Comparison of ENCODE assay signal across 11 cellular contexts in genomic region chr3:184765730-184766074, GRCh38. TPM values are rescaled to one million over a fixed set of nuclear protein-coding genes. Genes with fewer than 3 reads are reported as not detected.
DNase-seq lines count a peak whose midpoint lies in the region; ATAC-seq, FAIRE-seq and TF ChIP-seq lines count a peak whose summit lies in the region.
"Had no signal": no experiment of that assay in that cellular context is flagged by ENCODE, and none has a peak within 500 bp of the region (broad histone marks: within the 10 kb centered on the region; RNA-seq: fewer than 3 reads in every experiment).

No MANE protein-coding gene starts in this region.

- H3K27me3 Mint-ChIP-seq in CD14-positive monocyte (ENCODE audit: low read depth in 3 of 3), result peaks cover 1 to 8% (median 7%) of the 10 kb centered on the region in 3 donors

- dilution Hi-C loops in keratinocyte (cut with MboI; ENCODE audit: extremely low pct_ligation_motif_present, low sequenced_read_pairs), result no loop called here

- no peaks in the 10 kb centered on the region for H3K9me1 ChIP-seq in keratinocyte (ENCODE audit: control insufficient read depth, extremely low read depth, insufficient read depth, low read length)

- H3K27ac Mint-ChIP-seq in CD14-positive monocyte, result peak overlapping the region; percentile 58 to 92 (median 85)

- peaks cover 1 to 2% of the 10 kb centered on the region in 2 donors for H3K36me3 Mint-ChIP-seq in CD14-positive monocyte

- peak; percentile 62 for DNase-seq in CD14-positive monocyte (ENCODE audit: low spot score)
- DNase-seq in NAMALWA (ENCODE audit: low spot score), result peak; percentile 84
- peak; percentile 77 for DNase-seq in keratinocyte (ENCODE audit: low read depth, low spot score)
- no peak for DNase-seq in left lobe of liver (ENCODE audit: low spot score)
- no peak for DNase-seq in T1000 (lab: John Stamatoyannopoulos, UW)
- DNase-seq in NCI-H748 treated with DMSO at 0.1 percent for 48 hours (lab: John Stamatoyannopoulos, UW), result no peak
- no peak for DNase-seq in activated T-cell treated with anti-CD3 and anti-CD28 coated beads, Interleukin-2, amount 50 U/mL, for 1 hour
- DNase-seq: BE2C, NCI-H524 treated with DMSO at 0.1 percent for 48 hours had no signal

- peak overlapping the region in 1 of 3 experiments; percentile 3 for H3K4me3 ChIP-seq in keratinocyte (ENCODE audit: control insufficient read depth in 2 of 3, extremely low read depth in 1 of 3, insufficient read depth in 2 of 3, low read depth in 1 of 3, low read length in 3 of 3)

- no peaks in the 10 kb centered on the region for H3K9me3 ChIP-seq in keratinocyte (ENCODE audit: control insufficient read depth, low read depth, low read length)
- H3K9me3 ChIP-seq: BE2C had no signal

- TF ChIP-seq CTCF in CD14-positive monocyte (IDR thresholded peaks at IDR 0.05), result no peak
- TF ChIP-seq CTCF in keratinocyte (optimal IDR thresholded peaks at IDR 0.05 in 1 of 3, IDR thresholded peaks at IDR 0.05 in 1 of 3, conservative IDR thresholded peaks at IDR 0.05 in 1 of 3; ENCODE audit: extremely low read depth in 1 of 3, insufficient read depth in 2 of 3, low read length in 3 of 3), result no peak

- peak overlapping the region; percentile 2 for H2AFZ ChIP-seq in keratinocyte (ENCODE audit: control insufficient read depth, low read length)

- H3K9me3 Mint-ChIP-seq in CD14-positive monocyte, result peaks cover 0 to 2% (median 0%) of the 10 kb centered on the region in 7 donors
- H3K9me3 Mint-ChIP-seq: nephron had no signal

- ATAC-seq in GM21529 (IDR thresholded peaks at IDR 0.05; ENCODE audit: unreplicated experiment), result peak; percentile 76
- no peak for ATAC-seq in left lobe of liver

- H4K20me1 ChIP-seq in keratinocyte (ENCODE audit: control insufficient read depth, extremely low read depth, insufficient read depth, low read length), result no peaks in the 10 kb centered on the region

- no peaks in the 10 kb centered on the region for H3K36me3 ChIP-seq in keratinocyte (ENCODE audit: control insufficient read depth in 2 of 2, extremely low read depth in 1 of 2, insufficient read depth in 2 of 2, low read length in 2 of 2)
- H3K36me3 ChIP-seq: BE2C had no signal

- peak overlapping the region; percentile 89 for H3K27ac ChIP-seq in keratinocyte (ENCODE audit: control insufficient read depth, insufficient read depth, low read length)

- H3K27me3 ChIP-seq in keratinocyte (ENCODE audit: control insufficient read depth, extremely low read depth, insufficient read depth, low read length), result no peaks in the 10 kb centered on the region
- H3K27me3 ChIP-seq: BE2C had no signal

- H3K4me3 Mint-ChIP-seq in CD14-positive monocyte, result peak overlapping the region in 1 of 2 donors; percentile 73
- H3K4me3 Mint-ChIP-seq: nephron had no signal

- H3K79me2 ChIP-seq in keratinocyte (ENCODE audit: control insufficient read depth, insufficient read depth, low read length), result no peaks in the 10 kb centered on the region

- peak overlapping the region; percentile 67 for H3K9ac ChIP-seq in keratinocyte (ENCODE audit: control insufficient read depth, extremely low read depth, insufficient read depth, low read length)

- FAIRE-seq in keratinocyte (lab: Jason Lieb, UNC), result no peak

- H3K4me1 Mint-ChIP-seq in CD14-positive monocyte, result peaks cover 42% of the 10 kb centered on the region

- H3K4me2 ChIP-seq in keratinocyte (ENCODE audit: control insufficient read depth, extremely low read depth, insufficient read depth, low read depth, low read length), result peak overlapping the region; percentile 50

- H3K4me1 ChIP-seq in keratinocyte (ENCODE audit: control insufficient read depth, extremely low read depth, insufficient read depth, low read length), result peaks cover 31% of the 10 kb centered on the region

- intact Hi-C loops in CD14-positive monocyte (cut with micrococcal nuclease), result loop anchor here in 1 of 2 donors (10.0 kb wide), 1 partner anchor 51 kb away; the partner anchor contains the start of gene MAGEF1

RNA-seq across cellular contexts. Expression of gene VPS8, which starts 46.3 kb away (rescaled TPM):
- polyA plus RNA-seq in CD14-positive monocyte (10 to 100 TPM; 22.0 to 29.2 TPM), keratinocyte (14.9 to 28.4 TPM (median 27.3 TPM) in 3 replicates)
- polyA plus RNA-seq in keratinocyte (2011; ENCODE audit: low read depth), result 34.8 TPM
- polyA plus RNA-seq in keratinocyte (2011; cell fraction: cytosol; rRNA removed), result 10.8 and 23.7 TPM in 2 replicates
- 48.3 and 62.8 TPM in 2 replicates for polyA plus RNA-seq in keratinocyte (2011; cell fraction: nucleus; rRNA removed)
- polyA plus RNA-seq in keratinocyte (2012; ENCODE audit: low replicate concordance), result 14.8 and 15.6 TPM in 2 replicates
- polyA minus RNA-seq in keratinocyte, result 45.7 to 74.6 TPM (median 48.0 TPM) in 3 replicates
- 21.7 TPM for polyA minus RNA-seq in keratinocyte (2011; cell fraction: cytosol; rRNA and poly(A)+ RNA removed)
- 104 and 191 TPM in 2 replicates for polyA minus RNA-seq in keratinocyte (2011; cell fraction: nucleus; rRNA and poly(A)+ RNA removed)
- total RNA-seq in left lobe of liver, result 16.4 TPM

RNA-seq across cellular contexts. Expression of gene MAGEF1, which starts 53.8 kb away (rescaled TPM):
- 10 to 100 TPM; 12.2 to 14.8 TPM for polyA plus RNA-seq in CD14-positive monocyte
- 8.4 to 11.8 TPM (median 11.4 TPM) in 3 replicates for polyA plus RNA-seq in keratinocyte
- 14.4 TPM for polyA plus RNA-seq in keratinocyte (2011; ENCODE audit: low read depth)
- polyA plus RNA-seq in keratinocyte (2011; cell fraction: cytosol; rRNA removed), result 5.7 and 7.5 TPM in 2 replicates
- polyA plus RNA-seq in keratinocyte (2011; cell fraction: nucleus; rRNA removed), result 10.1 and 10.6 TPM in 2 replicates
- 10.9 and 13.9 TPM in 2 replicates for polyA plus RNA-seq in keratinocyte (2012; ENCODE audit: low replicate concordance)
- 1.9 to 3.1 TPM (median 3.1 TPM) in 3 replicates for polyA minus RNA-seq in keratinocyte
- polyA minus RNA-seq in keratinocyte (2011; cell fraction: cytosol; rRNA and poly(A)+ RNA removed), result 5.2 TPM
- polyA minus RNA-seq in keratinocyte (2011; cell fraction: nucleus; rRNA and poly(A)+ RNA removed), result 2.7 and 4.3 TPM in 2 replicates
- total RNA-seq in left lobe of liver, result 12.0 TPM

Comparison
In these comparisons a context has a peak if more than half of its experiments do, and no peak if none do; other contexts are left out.
1. DNase-seq: peak in CD14-positive monocyte (single experiment), NAMALWA (single experiment) and keratinocyte (single experiment); none in left lobe of liver (single experiment), T1000 (single experiment), NCI-H748 treated with DMSO at 0.1 percent for 48 hours (single experiment) and activated T-cell treated with anti-CD3 and anti-CD28 coated beads, Interleukin-2, amount 50 U/mL, for 1 hour (single experiment).